ENCODE assay signal across 20 cellular contexts in genomic region chr5:139955053-139955605, GRCh38.
DNase-seq lines count a peak whose midpoint lies in the region; ATAC-seq and TF ChIP-seq lines count a peak whose summit lies in the region.
"Had no signal": no experiment of that assay in that cellular context is flagged by ENCODE, and none has a peak within 500 bp of the region (broad histone marks: within the 10 kb centered on the region; RNA-seq: fewer than 3 reads in every experiment).

No MANE protein-coding gene starts in this region.

- H3K4me3 ChIP-seq in HEK293 (ENCODE audit: low read depth, low read length) (no peak overlapping the region), PC-3 (ENCODE audit: low read length) (no peak overlapping the region)
- H3K4me3 ChIP-seq in naive thymus-derived CD4-positive, alpha-beta T cell (ENCODE audit: low read length) = no peak overlapping the region
- H3K4me3 ChIP-seq: A549, Peyer's patch, prostate gland, testis had no signal

- no peak overlapping the region for H2AFZ ChIP-seq in PC-3 (ENCODE audit: low read length)

- peaks cover 10% of the 10 kb centered on the region for H3K4me1 ChIP-seq in HEK293 (ENCODE audit: control insufficient read depth, insufficient read depth, low read length)
- no peaks in the 10 kb centered on the region for H3K4me1 ChIP-seq in naive thymus-derived CD4-positive, alpha-beta T cell (ENCODE audit: control insufficient read depth in 2 of 2, insufficient read depth in 2 of 2, low read length in 2 of 2)
- no peaks in the 10 kb centered on the region for H3K4me1 ChIP-seq in PC-3 (ENCODE audit: insufficient read depth, low read length)
- H3K4me1 ChIP-seq: A549, Peyer's patch, prostate gland had no signal

- H3K27ac ChIP-seq in HEK293 (ENCODE audit: extremely low read depth, low read depth, low read length) = no peak overlapping the region
- H3K27ac ChIP-seq in naive thymus-derived CD4-positive, alpha-beta T cell (ENCODE audit: low read depth, low read length) = no peak overlapping the region
- H3K27ac ChIP-seq in PC-3 (ENCODE audit: low read length) = no peak overlapping the region
- H3K27ac ChIP-seq: A549, Peyer's patch, prostate gland, testis had no signal

- H3K4me2 ChIP-seq in PC-3 (ENCODE audit: low read length) = no peak overlapping the region
- H3K4me2 ChIP-seq: A549 had no signal

- no peaks in the 10 kb centered on the region for H3K9me2 ChIP-seq in PC-3 (replicated peaks; ENCODE audit: low read length)

- no peak overlapping the region for H3K4me3 Mint-ChIP-seq in stimulated activated memory B cell treated with anti-CD40 and anti-IgM and Interleukin-4, amounts not matched to agents 10 μg/mL and 1 μg/mL and 100 μg/mL, for 72 hours
- H3K4me3 Mint-ChIP-seq in naive thymus-derived CD4-positive, alpha-beta T cell = no peak overlapping the region
- H3K4me3 Mint-ChIP-seq in activated T-helper 1 cell treated with anti-CD3 and anti-CD28 coated beads, Interleukin-12 subunit alpha, Interleukin-12 subunit beta, Interleukin-2, Interleukin-4 antibody, amounts not matched to agents 30 ng/mL and 10 ng/mL and 1 ng/mL, durations not matched to agents 14 hours and 24 hours and 36 hours = no peak overlapping the region
- H3K4me3 Mint-ChIP-seq: CD4-positive, alpha-beta memory T cell had no signal

- TF ChIP-seq CTCF in HEK293 (tag by site-specific recombination; IDR thresholded peaks at IDR 0.05) = no peak
- TF ChIP-seq CTCF in PC-3 (conservative IDR thresholded peaks at IDR 0.05; ENCODE audit: low read depth, low read length) = no peak

- intact Hi-C loops in cardiac septum (cut with DNase I) (no loop called here), Right ventricle myocardium inferior (cut with DNase I) (no loop called here), PC-3 (cut with micrococcal nuclease) (no loop called here)
- intact Hi-C loops in naive thymus-derived CD4-positive, alpha-beta T cell (cut with micrococcal nuclease) = no loop called here
- intact Hi-C loops in activated T-helper 1 cell treated with anti-CD3 and anti-CD28 coated beads, Interleukin-12 subunit alpha, Interleukin-12 subunit beta, Interleukin-2, Interleukin-4 antibody, amounts not matched to agents 30 ng/mL and 10 ng/mL and 1 ng/mL, durations not matched to agents 14 hours and 24 hours and 36 hours (cut with micrococcal nuclease) = no loop called here

- H4K20me1 ChIP-seq in PC-3 (ENCODE audit: low read length) = no peaks in the 10 kb centered on the region

- no TSS peak for BruUV-seq in PC-3 (replicated peaks; lab: Mats Ljungman, UMichigan)

- no peaks in the 10 kb centered on the region for H3K79me2 ChIP-seq in PC-3 (ENCODE audit: low read length)

- H3K4me1 Mint-ChIP-seq in stimulated activated memory B cell treated with anti-CD40 and anti-IgM and Interleukin-4, amounts not matched to agents 10 μg/mL and 1 μg/mL and 100 μg/mL, for 72 hours = no peaks in the 10 kb centered on the region
- H3K4me1 Mint-ChIP-seq in naive thymus-derived CD4-positive, alpha-beta T cell = no peaks in the 10 kb centered on the region
- no peaks in the 10 kb centered on the region for H3K4me1 Mint-ChIP-seq in activated T-helper 1 cell treated with anti-CD3 and anti-CD28 coated beads, Interleukin-12 subunit alpha, Interleukin-12 subunit beta, Interleukin-2, Interleukin-4 antibody, amounts not matched to agents 30 ng/mL and 10 ng/mL and 1 ng/mL, durations not matched to agents 14 hours and 24 hours and 36 hours (ENCODE audit: low read depth)

- H3K27me3 ChIP-seq in naive thymus-derived CD4-positive, alpha-beta T cell (ENCODE audit: control insufficient read depth in 2 of 2, insufficient read depth in 2 of 2, low read length in 2 of 2) = peaks cover 0 to 5% of the 10 kb centered on the region in 2 donors
- no peaks in the 10 kb centered on the region for H3K27me3 ChIP-seq in PC-3 (ENCODE audit: low read length)
- H3K27me3 ChIP-seq: Peyer's patch, testis had no signal

- H3K36me3 Mint-ChIP-seq in stimulated activated memory B cell treated with anti-CD40 and anti-IgM and Interleukin-4, amounts not matched to agents 10 μg/mL and 1 μg/mL and 100 μg/mL, for 72 hours = no peaks in the 10 kb centered on the region
- no peaks in the 10 kb centered on the region for H3K36me3 Mint-ChIP-seq in naive thymus-derived CD4-positive, alpha-beta T cell
- H3K36me3 Mint-ChIP-seq in activated T-helper 1 cell treated with anti-CD3 and anti-CD28 coated beads, Interleukin-12 subunit alpha, Interleukin-12 subunit beta, Interleukin-2, Interleukin-4 antibody, amounts not matched to agents 30 ng/mL and 10 ng/mL and 1 ng/mL, durations not matched to agents 14 hours and 24 hours and 36 hours (ENCODE audit: low read depth) = no peaks in the 10 kb centered on the region
- H3K36me3 Mint-ChIP-seq: CD4-positive, alpha-beta memory T cell had no signal

- POLR2A ChIA-PET in HEK293 (lab: Yijun Ruan, JAX) (no interaction called here), PC-3 (lab: Charles Lee; ENCODE audit: unreplicated experiment) (no interaction called here)
- POLR2A ChIA-PET in naive thymus-derived CD4-positive, alpha-beta T cell (lab: Charles Lee) = no interaction called here

- peaks cover 31% of the 10 kb centered on the region for H3K27me3 Mint-ChIP-seq in stimulated activated memory B cell treated with anti-CD40 and anti-IgM and Interleukin-4, amounts not matched to agents 10 μg/mL and 1 μg/mL and 100 μg/mL, for 72 hours
- H3K27me3 Mint-ChIP-seq in naive thymus-derived CD4-positive, alpha-beta T cell = peaks cover 0 to 30% (median 15%) of the 10 kb centered on the region in 5 donors
- no peaks in the 10 kb centered on the region for H3K27me3 Mint-ChIP-seq in activated T-helper 1 cell treated with anti-CD3 and anti-CD28 coated beads, Interleukin-12 subunit alpha, Interleukin-12 subunit beta, Interleukin-2, Interleukin-4 antibody, amounts not matched to agents 30 ng/mL and 10 ng/mL and 1 ng/mL, durations not matched to agents 14 hours and 24 hours and 36 hours (ENCODE audit: insufficient read depth)

- H3K27ac Mint-ChIP-seq in stimulated activated memory B cell treated with anti-CD40 and anti-IgM and Interleukin-4, amounts not matched to agents 10 μg/mL and 1 μg/mL and 100 μg/mL, for 72 hours = no peak overlapping the region
- no peak overlapping the region for H3K27ac Mint-ChIP-seq in naive thymus-derived CD4-positive, alpha-beta T cell
- no peak overlapping the region for H3K27ac Mint-ChIP-seq in activated T-helper 1 cell treated with anti-CD3 and anti-CD28 coated beads, Interleukin-12 subunit alpha, Interleukin-12 subunit beta, Interleukin-2, Interleukin-4 antibody, amounts not matched to agents 30 ng/mL and 10 ng/mL and 1 ng/mL, durations not matched to agents 14 hours and 24 hours and 36 hours

- CTCF ChIA-PET in HEK293 (lab: Yijun Ruan, JAX) = interaction anchor here (0.6 to 7.0 kb wide), 2 partner anchors 13 to 179 kb away, joined by 4 to 99 read pairs; no protein-coding TSS in a partner anchor
- CTCF ChIA-PET in naive thymus-derived CD4-positive, alpha-beta T cell (lab: Charles Lee) = interaction anchor here (1.2 kb wide), 1 partner anchor 13 kb away, joined by 5 read pairs; no protein-coding TSS in a partner anchor
- CTCF ChIA-PET in PC-3 (lab: Charles Lee) = no interaction called here

- ATAC-seq in Right ventricle myocardium inferior (no peak), HG03460 (IDR thresholded peaks at IDR 0.05; ENCODE audit: unreplicated experiment) (peak; percentile 53), PC-3 (no peak)
- ATAC-seq in stimulated activated memory B cell treated with anti-CD40 and anti-IgM and Interleukin-4, amounts not matched to agents 10 μg/mL and 1 μg/mL and 100 μg/mL, for 72 hours = peak; percentile 35
- ATAC-seq in naive thymus-derived CD4-positive, alpha-beta T cell = no peak
- ATAC-seq: left cardiac atrium had no signal

- H3K36me3 ChIP-seq in HEK293 (ENCODE audit: control insufficient read depth in 2 of 2, insufficient read depth in 1 of 2, low read length in 2 of 2) = no peaks in the 10 kb centered on the region
- no peaks in the 10 kb centered on the region for H3K36me3 ChIP-seq in naive thymus-derived CD4-positive, alpha-beta T cell (ENCODE audit: control insufficient read depth in 2 of 3, insufficient read depth in 3 of 3, low read length in 3 of 3)
- no peaks in the 10 kb centered on the region for H3K36me3 ChIP-seq in PC-3 (ENCODE audit: low read depth, low read length)
- H3K36me3 ChIP-seq: Peyer's patch, prostate gland had no signal

- H3K9me3 ChIP-seq in HEK293 (ENCODE audit: control insufficient read depth, insufficient read depth, low read depth, low read length) (no peaks in the 10 kb centered on the region), PC-3 (ENCODE audit: low read length) (no peaks in the 10 kb centered on the region)
- H3K9me3 ChIP-seq in naive thymus-derived CD4-positive, alpha-beta T cell (ENCODE audit: control insufficient read depth in 2 of 3, low read length in 3 of 3) = no peaks in the 10 kb centered on the region
- H3K9me3 ChIP-seq: A549, Peyer's patch, prostate gland, testis had no signal

- no peak overlapping the region for H3K9ac ChIP-seq in PC-3 (ENCODE audit: low read length)

- H3K9me3 Mint-ChIP-seq in stimulated activated memory B cell treated with anti-CD40 and anti-IgM and Interleukin-4, amounts not matched to agents 10 μg/mL and 1 μg/mL and 100 μg/mL, for 72 hours = no peaks in the 10 kb centered on the region
- no peaks in the 10 kb centered on the region for H3K9me3 Mint-ChIP-seq in naive thymus-derived CD4-positive, alpha-beta T cell
- no peaks in the 10 kb centered on the region for H3K9me3 Mint-ChIP-seq in activated T-helper 1 cell treated with anti-CD3 and anti-CD28 coated beads, Interleukin-12 subunit alpha, Interleukin-12 subunit beta, Interleukin-2, Interleukin-4 antibody, amounts not matched to agents 30 ng/mL and 10 ng/mL and 1 ng/mL, durations not matched to agents 14 hours and 24 hours and 36 hours
- H3K9me3 Mint-ChIP-seq: CD4-positive, alpha-beta memory T cell had no signal

- DNase-seq in cardiac septum (ENCODE audit: low spot score) = peak; percentile 59
- DNase-seq in Right ventricle myocardium inferior (ENCODE audit: missing footprints) = no peak
- no peak for DNase-seq in naive thymus-derived CD4-positive, alpha-beta T cell
- DNase-seq in PC-3 = no peak
- DNase-seq in activated T-helper 1 cell treated with anti-CD3 and anti-CD28 coated beads, Interleukin-12 subunit alpha, Interleukin-12 subunit beta, Interleukin-2, Interleukin-4 antibody, amounts not matched to agents 30 ng/mL and 10 ng/mL and 1 ng/mL, durations not matched to agents 14 hours and 24 hours and 36 hours (ENCODE audit: low spot score) = no peak
- DNase-seq: activated CD4-positive, alpha-beta T cell treated with anti-CD3 and anti-CD28 coated beads for 4 hours; activated T-cell treated with anti-CD3 and anti-CD28 coated beads, Interleukin-2, amount 50 U/mL, for 48 hours; amniotic stem cell; CD4-positive, alpha-beta memory T cell; erythroblast; left cardiac atrium; NCI-H1092; NCI-H226; Peyer's patch had no signal

- no peaks in the 10 kb centered on the region for H3F3A ChIP-seq in PC-3 (ENCODE audit: low read length, unreplicated experiment)

TF ChIP-seq in HEK293, 187 proteins besides CTCF, POLR2A, EP300 and RAD21 (continues in another document):
- TF ChIP-seq ZNF350 (tag by site-specific recombination; IDR thresholded peaks at IDR 0.05) = no peak
- TF ChIP-seq ZNF24 (tag by site-specific recombination; IDR thresholded peaks at IDR 0.05) = no peak
- peak; percentile 58; the same call in 1 of the 2 replicates for TF ChIP-seq ZFP3 (tag by site-specific recombination; IDR thresholded peaks at IDR 0.05; ENCODE audit: low read depth)
- peak; percentile 41; the same call in 1 of the 2 replicates for TF ChIP-seq PRDM1 (tag by site-specific recombination; IDR thresholded peaks at IDR 0.05)

Comparison
In these comparisons a context has a peak if more than half of its experiments do, and no peak if none do; other contexts are left out.
1. ATAC-seq: peak in HG03460 (single experiment) and stimulated activated memory B cell treated with anti-CD40 and anti-IgM and Interleukin-4, amounts not matched to agents 10 μg/mL and 1 μg/mL and 100 μg/mL, for 72 hours (single experiment); none in Right ventricle myocardium inferior (single experiment), naive thymus-derived CD4-positive, alpha-beta T cell (single experiment) and PC-3 (single experiment).